17 cellular contexts compared by ENCODE assay signal in genomic region chr11:67264260-67264659, GRCh38. TPM values are rescaled to one million over a fixed set of nuclear protein-coding genes. Genes with fewer than 3 reads are reported as not detected.
A peak's percentile ranks its signal among the peaks of the same experiment; 100 is the strongest.
DNase-seq lines count a peak whose midpoint lies in the region; ATAC-seq, FAIRE-seq and TF ChIP-seq lines count a peak whose summit lies in the region.
"Had no signal": no experiment of that assay in that cellular context is flagged by ENCODE, and none has a peak within 500 bp of the region (broad histone marks: within the 10 kb centered on the region; RNA-seq: fewer than 3 reads in every experiment).

No MANE protein-coding gene starts in this region.

- no peak overlapping the region for H3K4me2 ChIP-seq in astrocyte (ENCODE audit: low read length)
- H3K4me2 ChIP-seq: PC-9 had no signal

- intact Hi-C loops in Calu3 (cut with micrococcal nuclease; ENCODE audit: unreplicated experiment) = loop anchor here (10.0 kb wide), 1 partner anchor 121 kb away; no protein-coding TSS in a partner anchor

- H3K79me2 ChIP-seq in astrocyte (ENCODE audit: insufficient read depth, low read length) = peaks cover 33% of the 10 kb centered on the region

- peaks cover 24% of the 10 kb centered on the region for H4K20me1 ChIP-seq in astrocyte (ENCODE audit: insufficient read depth, low read length)

- H3K36me3 ChIP-seq in CD4-positive, CD25-positive, alpha-beta regulatory T cell (ENCODE audit: control insufficient read depth, insufficient read depth, low read length) = peaks cover 2% of the 10 kb centered on the region
- H3K36me3 ChIP-seq in astrocyte (ENCODE audit: insufficient read depth, low read length) = no peaks in the 10 kb centered on the region
- H3K36me3 ChIP-seq: thoracic aorta had no signal

- H3K9me3 ChIP-seq in CD4-positive, CD25-positive, alpha-beta regulatory T cell (ENCODE audit: control insufficient read depth in 2 of 2, low read length in 2 of 2) = no peaks in the 10 kb centered on the region
- H3K9me3 ChIP-seq in astrocyte (ENCODE audit: insufficient read depth, low read depth, low read length) = no peaks in the 10 kb centered on the region
- H3K9me3 ChIP-seq: psoas muscle, thoracic aorta had no signal

- H3K27me3 ChIP-seq in CD4-positive, CD25-positive, alpha-beta regulatory T cell (ENCODE audit: control insufficient read depth, insufficient read depth, low read length) = peaks cover 2% of the 10 kb centered on the region
- H3K27me3 ChIP-seq in astrocyte (ENCODE audit: insufficient read depth, low read length) = no peaks in the 10 kb centered on the region

- peaks cover 12 to 64% (median 44%) of the 10 kb centered on the region in 4 donors for H3K4me1 Mint-ChIP-seq in CD4-positive, CD25-positive, alpha-beta regulatory T cell
- H3K4me1 Mint-ChIP-seq in Calu3 (ENCODE audit: low read depth, unreplicated experiment) = peaks cover 37% of the 10 kb centered on the region
- H3K4me1 Mint-ChIP-seq in astrocyte (ENCODE audit: low read depth, unreplicated experiment) = peaks cover 12% of the 10 kb centered on the region
- H3K4me1 Mint-ChIP-seq in natural killer cell treated with Interleukin-12 subunit alpha and Interleukin-12 subunit beta and Interleukin-15 and Interleukin-18, amount 100 ng/mL, for 72 hours (ENCODE audit: low read depth in 2 of 2) = peaks cover 55 to 60% of the 10 kb centered on the region in 2 donors

- no peak for DNase-seq in CD4-positive, CD25-positive, alpha-beta regulatory T cell
- no peak for DNase-seq in Calu3
- DNase-seq in astrocyte (ENCODE audit: low read depth) = no peak
- DNase-seq in natural killer cell treated with Interleukin-12 subunit alpha and Interleukin-12 subunit beta and Interleukin-15 and Interleukin-18, amount 100 ng/mL, for 72 hours (ENCODE audit: low spot score) = no peak
- no peak for DNase-seq in NCI-H2081 treated with DMSO at 0.1 percent for 48 hours (lab: John Stamatoyannopoulos, UW)
- no peak for DNase-seq in NCI-H526 treated with DMSO at 0.1 percent for 48 hours (lab: John Stamatoyannopoulos, UW)
- DNase-seq: caudate nucleus, EL, midbrain, NCI-H187, NCI-H526, PC-9, SW 1271 had no signal

- H3K4me3 Mint-ChIP-seq in CD4-positive, CD25-positive, alpha-beta regulatory T cell = peak overlapping the region; percentile 70 to 95 (median 90)
- peak overlapping the region; percentile 39 for H3K4me3 Mint-ChIP-seq in Calu3 (ENCODE audit: low read depth, unreplicated experiment)
- H3K4me3 Mint-ChIP-seq in astrocyte (ENCODE audit: unreplicated experiment) = peak overlapping the region; percentile 80
- peak overlapping the region; percentile 19 for H3K4me3 Mint-ChIP-seq in natural killer cell treated with Interleukin-12 subunit alpha and Interleukin-12 subunit beta and Interleukin-15 and Interleukin-18, amount 100 ng/mL, for 72 hours

- no peak for ATAC-seq in CD4-positive, CD25-positive, alpha-beta regulatory T cell (ENCODE audit: low read depth in 2 of 2)
- no peak for ATAC-seq in natural killer cell treated with Interleukin-12 subunit alpha and Interleukin-12 subunit beta and Interleukin-15 and Interleukin-18, amount 100 ng/mL, for 72 hours
- ATAC-seq in GM18520 (IDR thresholded peaks at IDR 0.05; ENCODE audit: unreplicated experiment) = no peak
- ATAC-seq: psoas muscle had no signal

- H3K27ac ChIP-seq in CD4-positive, CD25-positive, alpha-beta regulatory T cell (ENCODE audit: insufficient read depth, low read length, poor library complexity, severe bottlenecking) = no peak overlapping the region
- H3K27ac ChIP-seq in astrocyte (ENCODE audit: low read depth, low read length) = no peak overlapping the region
- H3K27ac ChIP-seq: C4-2B, PC-9, psoas muscle had no signal

- no peak overlapping the region for H3K4me3 ChIP-seq in CD4-positive, CD25-positive, alpha-beta regulatory T cell (ENCODE audit: low read depth, low read length)
- H3K4me3 ChIP-seq in astrocyte (ENCODE audit: insufficient read depth, low read depth, low read length) = no peak overlapping the region
- H3K4me3 ChIP-seq: PC-9, psoas muscle, thoracic aorta had no signal

- peaks cover 0 to 3% (median 0%) of the 10 kb centered on the region in 7 donors for H3K9me3 Mint-ChIP-seq in CD4-positive, CD25-positive, alpha-beta regulatory T cell
- H3K9me3 Mint-ChIP-seq in Calu3 (ENCODE audit: low read depth, unreplicated experiment) (no peaks in the 10 kb centered on the region), astrocyte (ENCODE audit: unreplicated experiment) (no peaks in the 10 kb centered on the region)
- no peaks in the 10 kb centered on the region for H3K9me3 Mint-ChIP-seq in natural killer cell treated with Interleukin-12 subunit alpha and Interleukin-12 subunit beta and Interleukin-15 and Interleukin-18, amount 100 ng/mL, for 72 hours

- no peak for FAIRE-seq in astrocyte (lab: Jason Lieb, UNC)

- peaks cover 47% of the 10 kb centered on the region for H3K4me1 ChIP-seq in CD4-positive, CD25-positive, alpha-beta regulatory T cell (ENCODE audit: control insufficient read depth, insufficient read depth, low read length, poor library complexity, severe bottlenecking)
- H3K4me1 ChIP-seq in astrocyte (ENCODE audit: insufficient read depth, low read length) = peaks cover 29% of the 10 kb centered on the region

- no peak overlapping the region for H3K9ac ChIP-seq in astrocyte (ENCODE audit: low read length)

- peaks cover 12% of the 10 kb centered on the region for H3K36me3 Mint-ChIP-seq in CD4-positive, CD25-positive, alpha-beta regulatory T cell
- H3K36me3 Mint-ChIP-seq in Calu3 (ENCODE audit: insufficient read depth, unreplicated experiment) = peaks cover 45% of the 10 kb centered on the region
- H3K36me3 Mint-ChIP-seq in astrocyte (ENCODE audit: low read depth, unreplicated experiment) = peaks cover 7% of the 10 kb centered on the region
- H3K36me3 Mint-ChIP-seq in natural killer cell treated with Interleukin-12 subunit alpha and Interleukin-12 subunit beta and Interleukin-15 and Interleukin-18, amount 100 ng/mL, for 72 hours = peaks cover 12% of the 10 kb centered on the region

- no TSS peak for BruUV-seq in Calu3 (replicated peaks; lab: Mats Ljungman, UMichigan)

- peak overlapping the region; percentile 6 to 91 (median 86) for H3K27ac Mint-ChIP-seq in CD4-positive, CD25-positive, alpha-beta regulatory T cell
- H3K27ac Mint-ChIP-seq in Calu3 (ENCODE audit: unreplicated experiment) (peak overlapping the region; percentile 50), astrocyte (ENCODE audit: unreplicated experiment) (peak overlapping the region; percentile 58)
- H3K27ac Mint-ChIP-seq in natural killer cell treated with Interleukin-12 subunit alpha and Interleukin-12 subunit beta and Interleukin-15 and Interleukin-18, amount 100 ng/mL, for 72 hours = peak overlapping the region; percentile 69 to 94

- no peak for TF ChIP-seq CTCF in Calu3 (IDR thresholded peaks at IDR 0.05; ENCODE audit: unreplicated experiment)
- TF ChIP-seq CTCF in astrocyte (IDR thresholded peaks at IDR 0.05; ENCODE audit: insufficient read depth, low read depth, low read length) = no peak

- peaks cover 14% of the 10 kb centered on the region for H3K27me3 Mint-ChIP-seq in CD4-positive, CD25-positive, alpha-beta regulatory T cell
- H3K27me3 Mint-ChIP-seq in Calu3 (ENCODE audit: unreplicated experiment) (no peaks in the 10 kb centered on the region), astrocyte (ENCODE audit: low read depth, unreplicated experiment) (peaks cover 5% of the 10 kb centered on the region)
- no peaks in the 10 kb centered on the region for H3K27me3 Mint-ChIP-seq in natural killer cell treated with Interleukin-12 subunit alpha and Interleukin-12 subunit beta and Interleukin-15 and Interleukin-18, amount 100 ng/mL, for 72 hours

- no peak overlapping the region for H2AFZ ChIP-seq in astrocyte (ENCODE audit: low read depth, low read length)
- H2AFZ ChIP-seq: PC-9 had no signal

- CTCF ChIA-PET in Calu3 (lab: Charles Lee) = interaction anchor here (3.0 kb wide), 1 partner anchor 53 kb away, joined by 17 read pairs; no protein-coding TSS in a partner anchor

RNA-seq across cellular contexts. Expression of gene GRK2, which starts 2.0 kb away (rescaled TPM):
- total RNA-seq in CD4-positive, CD25-positive, alpha-beta regulatory T cell = 295 TPM
- 10 to 100 TPM; 13.2 to 27.8 (median 19.3) TPM for polyA plus RNA-seq in CD4-positive, CD25-positive, alpha-beta regulatory T cell
- total RNA-seq in Calu3 (2022) (69.8 and 71.3 TPM in 2 replicates), astrocyte (27.2 and 34.0 TPM in 2 replicates)
- total RNA-seq in natural killer cell treated with Interleukin-12 subunit alpha and Interleukin-12 subunit beta and Interleukin-15 and Interleukin-18, amount 100 ng/mL, for 72 hours = 100 to 1,000 TPM; 394 to 432 TPM

RNA-seq across cellular contexts. Expression of gene ANKRD13D, which starts 24.8 kb away (rescaled TPM):
- total RNA-seq in CD4-positive, CD25-positive, alpha-beta regulatory T cell = 158 TPM
- polyA plus RNA-seq in CD4-positive, CD25-positive, alpha-beta regulatory T cell = 10 to 100 TPM in 3 of 4 donors, 1 to 10 TPM in 1; 9.5 to 18.9 (median 12.6) TPM
- total RNA-seq in Calu3 (2022) (50.8 and 58.5 TPM in 2 replicates), astrocyte (39.4 and 40.8 TPM in 2 replicates)
- 100 to 1,000 TPM; 182 to 231 TPM for total RNA-seq in natural killer cell treated with Interleukin-12 subunit alpha and Interleukin-12 subunit beta and Interleukin-15 and Interleukin-18, amount 100 ng/mL, for 72 hours

RNA-seq across cellular contexts. Expression of gene SSH3, which starts 39.1 kb away (rescaled TPM):
- total RNA-seq in CD4-positive, CD25-positive, alpha-beta regulatory T cell = 24.4 TPM
- polyA plus RNA-seq in CD4-positive, CD25-positive, alpha-beta regulatory T cell = 1 to 10 TPM; 2.3 to 7.1 (median 3.1) TPM
- total RNA-seq in Calu3 (2022) (73.0 and 84.3 TPM in 2 replicates), astrocyte (19.1 and 20.1 TPM in 2 replicates)
- total RNA-seq in natural killer cell treated with Interleukin-12 subunit alpha and Interleukin-12 subunit beta and Interleukin-15 and Interleukin-18, amount 100 ng/mL, for 72 hours = 10 to 100 TPM; 19.2 to 32.3 TPM

Comparison
In these comparisons a context has a peak if more than half of its experiments do, and no peak if none do; other contexts are left out.
1. H3K4me3 Mint-ChIP-seq: peak in every context shown above with its lines; median percentile 90 in CD4-positive, CD25-positive, alpha-beta regulatory T cell; 80 in astrocyte; 39 in Calu3; 19 in natural killer cell treated with Interleukin-12 subunit alpha and Interleukin-12 subunit beta and Interleukin-15 and Interleukin-18, amount 100 ng/mL, for 72 hours.